Comparison of ENCODE assay signal across 10 cellular contexts in genomic region chr4:41712413-41712812, GRCh38.
A peak's percentile ranks its signal among the peaks of the same experiment; 100 is the strongest.
DNase-seq lines count a peak whose midpoint lies in the region; TF ChIP-seq lines count a peak whose summit lies in the region.
"Had no signal": no experiment of that assay in that cellular context is flagged by ENCODE, and none has a peak within 500 bp of the region (broad histone marks: within the 10 kb centered on the region; RNA-seq: fewer than 3 reads in every experiment).

No MANE protein-coding gene starts in this region.

- CTCF ChIA-PET in HEK293 (lab: Yijun Ruan, JAX): no interaction called here

- no peaks in the 10 kb centered on the region for H3K9me3 ChIP-seq in HEK293 (ENCODE audit: control insufficient read depth, insufficient read depth, low read depth, low read length)

- H3K4me3 ChIP-seq in HEK293 (ENCODE audit: low read depth, low read length): no peak overlapping the region

- no peak for TF ChIP-seq CTCF in HEK293 (tag by site-specific recombination; IDR thresholded peaks at IDR 0.05)

- POLR2A ChIA-PET in HEK293 (lab: Yijun Ruan, JAX): no interaction called here

- H3K4me1 ChIP-seq in HEK293 (ENCODE audit: control insufficient read depth, insufficient read depth, low read length): no peaks in the 10 kb centered on the region; the same call in 1 of the 2 replicates

- H3K27ac ChIP-seq in HEK293 (ENCODE audit: extremely low read depth, low read depth, low read length): no peak overlapping the region

- no peaks in the 10 kb centered on the region for H3K36me3 ChIP-seq in HEK293 (ENCODE audit: control insufficient read depth in 2 of 2, insufficient read depth in 1 of 2, low read length in 2 of 2)

- DNase-seq in LoVo (ENCODE audit: low spot score): peak; percentile 49
- peak; percentile 8 for DNase-seq in amniotic epithelial cell (ENCODE audit: low read depth)
- DNase-seq in stimulated activated CD4-positive, alpha-beta T cell treated with anti-CD3 and anti-CD28 coated beads, Interleukin-15, amount 100 ng/mL, for 24 hours: no peak
- no peak for DNase-seq in UCSD-AML1 (lab: John Stamatoyannopoulos, UW; ENCODE audit: unreplicated experiment)
- DNase-seq in T1000 (lab: John Stamatoyannopoulos, UW): no peak
- DNase-seq: CD8-positive, alpha-beta T cell; COR-L47; DMS153; HCEC 1CT had no signal

TF ChIP-seq in HEK293, 187 proteins besides CTCF, POLR2A, EP300 and RAD21:
- no peak for TF ChIP-seq ZBTB17 (tag by site-specific recombination; IDR thresholded peaks at IDR 0.05)
- no peak for TF ChIP-seq ZNF76 (tag by site-specific recombination; IDR thresholded peaks at IDR 0.05; ENCODE audit: borderline replicate concordance, low read depth)
- TF ChIP-seq HOXD13 (CRISPR knock-in tag; IDR thresholded peaks at IDR 0.05; ENCODE audit: borderline replicate concordance): no peak
- TF ChIP-seq REPIN1 (tag by site-specific recombination; IDR thresholded peaks at IDR 0.05; ENCODE audit: low read depth): no peak
- TF ChIP-seq ZNF585B (tag by site-specific recombination; IDR thresholded peaks at IDR 0.05): no peak
- TF ChIP-seq ZBTB48 (tag by site-specific recombination; IDR thresholded peaks at IDR 0.05): no peak
- TF ChIP-seq, protein P1, sequence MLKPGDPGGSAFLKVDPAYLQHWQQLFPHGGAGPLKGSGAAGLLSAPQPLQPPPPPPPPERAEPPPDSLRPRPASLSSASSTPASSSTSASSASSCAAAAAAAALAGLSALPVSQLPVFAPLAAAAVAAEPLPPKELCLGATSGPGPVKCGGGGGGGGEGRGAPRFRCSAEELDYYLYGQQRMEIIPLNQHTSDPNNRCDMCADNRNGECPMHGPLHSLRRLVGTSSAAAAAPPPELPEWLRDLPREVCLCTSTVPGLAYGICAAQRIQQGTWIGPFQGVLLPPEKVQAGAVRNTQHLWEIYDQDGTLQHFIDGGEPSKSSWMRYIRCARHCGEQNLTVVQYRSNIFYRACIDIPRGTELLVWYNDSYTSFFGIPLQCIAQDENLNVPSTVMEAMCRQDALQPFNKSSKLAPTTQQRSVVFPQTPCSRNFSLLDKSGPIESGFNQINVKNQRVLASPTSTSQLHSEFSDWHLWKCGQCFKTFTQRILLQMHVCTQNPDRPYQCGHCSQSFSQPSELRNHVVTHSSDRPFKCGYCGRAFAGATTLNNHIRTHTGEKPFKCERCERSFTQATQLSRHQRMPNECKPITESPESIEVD (tag by site-specific recombination; IDR thresholded peaks at IDR 0.05): 0 out of 2 replicates have a peak, but pooled peaks have one; percentile 13
- 0 out of 2 replicates have a peak, but pooled peaks have one; percentile 7 for TF ChIP-seq OSR2 (tag by site-specific recombination; IDR thresholded peaks at IDR 0.05)
- TF ChIP-seq ZNF510 (tag by site-specific recombination; IDR thresholded peaks at IDR 0.05; ENCODE audit: insufficient replicate concordance): no peak

Comparison
In these comparisons a context has a peak if more than half of its experiments do, and no peak if none do; other contexts are left out.
1. DNase-seq: peak in LoVo (single experiment) and amniotic epithelial cell (single experiment); none in stimulated activated CD4-positive, alpha-beta T cell treated with anti-CD3 and anti-CD28 coated beads, Interleukin-15, amount 100 ng/mL, for 24 hours (single experiment), UCSD-AML1 (single experiment) and T1000 (single experiment).